Comparison of ENCODE assay signal across 22 cellular contexts in genomic region chr5:145540375-145540774, GRCh38.
DNase-seq lines count a peak whose midpoint lies in the region; ATAC-seq, FAIRE-seq and TF ChIP-seq lines count a peak whose summit lies in the region.
"Had no signal": no experiment of that assay in that cellular context is flagged by ENCODE, and none has a peak within 500 bp of the region (broad histone marks: within the 10 kb centered on the region; RNA-seq: fewer than 3 reads in every experiment).

No MANE protein-coding gene starts in this region.

- peaks cover 0 to 8% of the 10 kb centered on the region in 2 experiments; a peak in 1 of 4 replicates for H3K9me3 ChIP-seq in HCT116 (ENCODE audit: control insufficient read depth in 1 of 2, insufficient read depth in 1 of 2, low read depth in 1 of 2, low read length in 2 of 2)
- no peaks in the 10 kb centered on the region for H3K9me3 ChIP-seq in MG63
- peaks cover 0 to 10% of the 10 kb centered on the region in 2 donors for H3K9me3 ChIP-seq in kidney (ENCODE audit: control insufficient read depth in 1 of 2, low read length in 2 of 2)
- H3K9me3 ChIP-seq: SJSA1 had no signal

- CTCF ChIA-PET in HCT116 (lab: Charles Lee) = no interaction called here

- RAD21 ChIA-PET in HCT116 (lab: Charles Lee; ENCODE audit: low non-redundant PET in 1 of 2, low total read pairs in 2 of 2, uncharacterized antibody in 2 of 2, unreplicated experiment in 2 of 2) = no interaction called here

- no peak for ATAC-seq in HCT116
- peak; percentile 68 for ATAC-seq in foreskin keratinocyte
- no peak for ATAC-seq in GM19455 (IDR thresholded peaks at IDR 0.05; ENCODE audit: unreplicated experiment)
- ATAC-seq: CD8-positive, alpha-beta T cell; GM12878 had no signal

- FAIRE-seq in frontal cortex (lab: Jason Lieb, UNC) (no peak), kidney (lab: Jason Lieb, UNC) (no peak)
- FAIRE-seq: D721Med, GM12878, H1 had no signal

- H3K9me2 ChIP-seq in HCT116 (ENCODE audit: insufficient read depth) = no peaks in the 10 kb centered on the region

- 0 out of 2 replicates have a peak overlapping the region, but pooled peaks have one; percentile 8 for H3K4me2 ChIP-seq in HCT116 (ENCODE audit: low read length)
- H3K4me2 ChIP-seq: BLaER1 had no signal

- in situ Hi-C loops in brain microvascular endothelial cell (cut with HindIII; ENCODE audit: low pct_ligation_motif_present, low sequenced_read_pairs) = no loop called here

- H3K27ac ChIP-seq in ACC112 (ENCODE audit: low read depth, low read length) (0 out of 2 replicates have a peak overlapping the region, but pooled peaks have one; percentile 9), HCT116 (ENCODE audit: low read depth, low read length) (no peak overlapping the region), brain microvascular endothelial cell (no peak overlapping the region), foreskin keratinocyte (peak overlapping the region; percentile 65), kidney (ENCODE audit: low read depth in 2 of 2, low read length in 2 of 2) (no peak overlapping the region)
- H3K27ac ChIP-seq: BLaER1, SJSA1 had no signal

- H3K4me1 ChIP-seq in ACC112 (ENCODE audit: control insufficient read depth, insufficient read depth, low read length, unreplicated experiment) (peaks cover 10% of the 10 kb centered on the region), HCT116 (ENCODE audit: control insufficient read depth in 1 of 2, insufficient read depth in 2 of 2, low read length in 2 of 2) (peaks cover 0 to 17% of the 10 kb centered on the region in 2 experiments; a peak in 2 of 4 replicates), foreskin keratinocyte (peaks cover 11% of the 10 kb centered on the region), kidney (ENCODE audit: control insufficient read depth in 1 of 2, insufficient read depth in 1 of 2, low read depth in 1 of 2, low read length in 2 of 2) (no peaks in the 10 kb centered on the region)
- H3K4me1 ChIP-seq: BLaER1, SJSA1 had no signal

- POLR2A ChIA-PET in HCT116 (lab: Charles Lee) = no interaction called here

- TF ChIP-seq RAD21 in HCT116 (IDR thresholded peaks at IDR 0.05; ENCODE audit: low read depth) = no peak

- no peak overlapping the region for H3K4me3 ChIP-seq in ACC112 (ENCODE audit: low read depth, low read length)
- no peak overlapping the region for H3K4me3 ChIP-seq in HCT116 (replicated peaks in 1 of 2; ENCODE audit: low read depth in 1 of 2, low read length in 2 of 2)
- H3K4me3 ChIP-seq in brain microvascular endothelial cell (ENCODE audit: low read depth, low read length) = no peak overlapping the region
- no peak overlapping the region for H3K4me3 ChIP-seq in MG63
- no peak overlapping the region for H3K4me3 ChIP-seq in kidney (ENCODE audit: low read length in 2 of 2)
- H3K4me3 ChIP-seq: BLaER1, GM12878, SJSA1 had no signal

- H3K27me3 ChIP-seq in ACC112 (ENCODE audit: insufficient read depth, low read length) (no peaks in the 10 kb centered on the region), HCT116 (ENCODE audit: insufficient read depth, low read length) (no peaks in the 10 kb centered on the region), brain microvascular endothelial cell (replicated peaks) (no peaks in the 10 kb centered on the region), foreskin keratinocyte (no peaks in the 10 kb centered on the region), MG63 (no peaks in the 10 kb centered on the region)
- H3K27me3 ChIP-seq: BLaER1, SJSA1 had no signal

- TF ChIP-seq CTCF in HCT116 (IDR thresholded peaks at IDR 0.05 in 2 of 3, conservative IDR thresholded peaks at IDR 0.05 in 1 of 3; ENCODE audit: borderline replicate concordance in 1 of 3, insufficient read depth in 1 of 3, low read depth in 2 of 3, low read length in 2 of 3) (no peak), brain microvascular endothelial cell (IDR thresholded peaks at IDR 0.05; ENCODE audit: low read depth, low read length, missing control alignments) (no peak), foreskin keratinocyte (conservative IDR thresholded peaks at IDR 0.05) (no peak), kidney (IDR thresholded peaks at IDR 0.05; ENCODE audit: borderline replicate concordance, extremely low read depth, insufficient read depth) (no peak)

- no peaks in the 10 kb centered on the region for H3K36me3 ChIP-seq in ACC112 (ENCODE audit: insufficient read depth, low read length)
- H3K36me3 ChIP-seq in HCT116 (ENCODE audit: control insufficient read depth in 1 of 2, insufficient read depth in 2 of 2, low read length in 2 of 2) = no peaks in the 10 kb centered on the region
- H3K36me3 ChIP-seq in brain microvascular endothelial cell (replicated peaks) = no peaks in the 10 kb centered on the region
- H3K36me3 ChIP-seq in MG63 = no peaks in the 10 kb centered on the region
- H3K36me3 ChIP-seq in kidney (ENCODE audit: control insufficient read depth in 1 of 2, insufficient read depth in 2 of 2, low read length in 2 of 2) = no peaks in the 10 kb centered on the region
- H3K36me3 ChIP-seq: BLaER1, SJSA1 had no signal

- H4K20me1 ChIP-seq in HCT116 (ENCODE audit: insufficient read depth) = no peaks in the 10 kb centered on the region
- H4K20me1 ChIP-seq: BLaER1 had no signal

- no peaks in the 10 kb centered on the region for H3K79me2 ChIP-seq in ACC112 (ENCODE audit: control insufficient read depth, insufficient read depth, low read length, unreplicated experiment)
- H3K79me2 ChIP-seq in HCT116 (ENCODE audit: insufficient read depth, low read length) = no peaks in the 10 kb centered on the region

- no peak for TF ChIP-seq POLR2A in HCT116 (IDR thresholded peaks at IDR 0.05; ENCODE audit: borderline replicate concordance, extremely low read depth, insufficient read depth, insufficient read length)

- H2AFZ ChIP-seq in ACC112 (ENCODE audit: low read length, unreplicated experiment) (peak overlapping the region; percentile 68), HCT116 (ENCODE audit: low read depth, low read length, poor library complexity, severe bottlenecking) (no peak overlapping the region)

- no TSS peak for BruUV-seq in HCT116 (replicated peaks; lab: Mats Ljungman, UMichigan)

- intact Hi-C loops in HCT116 (cut with micrococcal nuclease) = no loop called here
- intact Hi-C loops in kidney (cut with DNase I) = no loop called here

- DNase-seq in HCT116 (ENCODE audit: low read depth, low spot score) = no peak
- peak; percentile 8 for DNase-seq in brain microvascular endothelial cell
- DNase-seq in foreskin keratinocyte = peak; percentile 8 to 46
- no peak for DNase-seq in MG63
- DNase-seq in frontal cortex (ENCODE audit: low spot score in 2 of 2) = no peak
- DNase-seq in kidney = no peak
- DNase-seq: 8988T; CD8-positive, alpha-beta T cell; DMS79; GDM1; Kasumi-1; NCI-H1436; NCI-H2029; NCI-H510A; NCI-H774 had no signal

- no peak overlapping the region for H3K9ac ChIP-seq in HCT116 (ENCODE audit: low read length)
- H3K9ac ChIP-seq in kidney (ENCODE audit: low read length in 2 of 2) = no peak overlapping the region
- H3K9ac ChIP-seq: BLaER1 had no signal

TF ChIP-seq in HCT116, 20 proteins besides CTCF, POLR2A, EP300 and RAD21 (continues in another document):
- TF ChIP-seq YY1 (IDR thresholded peaks at IDR 0.05; ENCODE audit: extremely low read depth, insufficient replicate concordance, low read depth, low read length) = no peak
- no peak for TF ChIP-seq ATF3 (IDR thresholded peaks at IDR 0.05)
- TF ChIP-seq FOSL1 (IDR thresholded peaks at IDR 0.05; ENCODE audit: low read depth) = no peak
- TF ChIP-seq EGR1 (IDR thresholded peaks at IDR 0.05; ENCODE audit: low read depth) = no peak
- no peak for TF ChIP-seq ZBTB33 (IDR thresholded peaks at IDR 0.05; ENCODE audit: extremely low read depth, insufficient replicate concordance, low read length)
- TF ChIP-seq CBX3 (IDR thresholded peaks at IDR 0.05; ENCODE audit: low read depth) = no peak
- TF ChIP-seq TCF7L2 (IDR thresholded peaks at IDR 0.05; ENCODE audit: borderline replicate concordance, extremely low read depth, insufficient read depth, insufficient read length) = no peak
- no peak for TF ChIP-seq EZH2 (IDR thresholded peaks at IDR 0.05)
- no peak for TF ChIP-seq EZH2phosphoT487 (IDR thresholded peaks at IDR 0.05; ENCODE audit: borderline replicate concordance)
- no peak for TF ChIP-seq SP1 (IDR thresholded peaks at IDR 0.05; ENCODE audit: low read depth)
- TF ChIP-seq SIN3A (IDR thresholded peaks at IDR 0.05; ENCODE audit: low read depth) = no peak

Comparison
In these comparisons a context has a peak if more than half of its experiments do, and no peak if none do; other contexts are left out.
1. H3K27ac ChIP-seq: peak in ACC112 (single experiment) and foreskin keratinocyte (single experiment); none in HCT116 (single experiment), brain microvascular endothelial cell (single experiment) and kidney (0 of 2).
2. DNase-seq: peak in brain microvascular endothelial cell (single experiment) and foreskin keratinocyte (2 of 2); none in HCT116 (single experiment), MG63 (single experiment), frontal cortex (0 of 2) and kidney (single experiment).